Comparison of ENCODE assay signal across 18 cellular contexts in the genomic region with DNA sequence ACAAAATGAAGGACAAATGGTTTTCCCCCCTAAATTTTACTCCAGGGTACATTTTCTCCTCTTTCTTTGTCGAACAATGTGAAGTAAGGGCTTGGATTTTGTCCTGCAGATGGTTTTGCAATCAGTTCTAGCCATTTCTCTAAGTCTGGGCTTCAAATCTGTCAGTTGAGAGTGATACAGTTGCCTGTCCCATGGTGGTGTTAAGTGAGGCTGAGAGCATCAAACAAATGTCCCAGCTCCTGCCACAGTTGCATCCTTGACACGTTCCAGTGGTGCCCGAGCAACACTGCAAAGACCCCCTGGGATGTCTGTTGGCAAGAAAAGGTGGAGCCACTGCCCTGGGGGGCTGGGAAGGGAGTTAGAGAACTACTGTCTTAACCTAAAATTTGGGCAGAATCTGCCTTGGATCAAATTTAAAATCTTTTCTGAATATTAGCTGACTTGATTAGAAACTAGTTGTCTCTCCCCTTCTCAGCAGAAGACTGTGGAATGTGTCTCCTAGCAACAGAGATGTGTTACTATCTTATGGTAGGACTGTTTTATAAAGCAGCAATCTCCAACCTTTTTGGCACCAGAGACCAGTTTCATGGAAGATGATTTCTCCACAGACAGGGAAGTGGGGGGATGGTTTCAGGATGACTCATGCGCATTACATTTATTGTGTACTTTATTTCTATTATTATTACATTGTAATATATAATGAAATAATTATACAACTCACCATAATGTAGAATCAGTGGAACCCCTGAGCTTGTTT.
A peak's percentile ranks its signal among the peaks of the same experiment; 100 is the strongest.
DNase-seq lines count a peak whose midpoint lies in the region; ATAC-seq and TF ChIP-seq lines count a peak whose summit lies in the region.
"Had no signal": no experiment of that assay in that cellular context is flagged by ENCODE, and none has a peak within 500 bp of the region (broad histone marks: within the 10 kb centered on the region; RNA-seq: fewer than 3 reads in every experiment).

No MANE protein-coding gene starts in this region.

- peaks cover 2 to 3% of the 10 kb centered on the region in 2 donors for H3K27me3 Mint-ChIP-seq in CD4-positive, alpha-beta memory T cell
- peaks cover 50% of the 10 kb centered on the region for H3K27me3 Mint-ChIP-seq in activated CD4-positive, alpha-beta T cell treated with anti-CD3 and anti-CD28 coated beads, Interleukin-2, amount 10 ng/mL, durations not matched to agents 24 days and 14 days
- peaks cover 13% of the 10 kb centered on the region for H3K27me3 Mint-ChIP-seq in activated CD4-positive, alpha-beta memory T cell treated with anti-CD3 and anti-CD28 coated beads for 36 hours

- H2BK120ac ChIP-seq in IMR-90 (ENCODE audit: low read depth, low read length): peak overlapping the region; percentile 49; the same call in 1 of the 2 replicates

- H2BK5ac ChIP-seq in IMR-90 (ENCODE audit: low read depth, low read length, poor library complexity, severe bottlenecking): no peak overlapping the region

- peak overlapping the region; percentile 42; the same call in 1 of the 2 replicates for H3K23ac ChIP-seq in IMR-90 (ENCODE audit: low read depth, low read length)

- H3K9me3 ChIP-seq in IMR-90 (ENCODE audit: control insufficient read depth, insufficient read depth, low read length) (no peaks in the 10 kb centered on the region), lung (ENCODE audit: control insufficient read depth in 2 of 2, insufficient read depth in 1 of 2, low read length in 1 of 2) (no peaks in the 10 kb centered on the region)
- no peaks in the 10 kb centered on the region for H3K9me3 ChIP-seq in CD4-positive, alpha-beta memory T cell (ENCODE audit: control insufficient read depth in 1 of 2, low read length in 2 of 2)
- H3K9me3 ChIP-seq: BLaER1, body of pancreas, mucosa of descending colon had no signal

- in situ Hi-C loops in IMR-90 (cut with MboI; ENCODE audit: low sequenced_read_pairs): no loop called here

- BruUV-seq in IMR-90 (replicated peaks; lab: Mats Ljungman, UMichigan): no TSS peak

- H3K9me3 Mint-ChIP-seq in CD4-positive, alpha-beta memory T cell: peaks cover 0 to 1% (median 0%) of the 10 kb centered on the region in 8 donors
- no peaks in the 10 kb centered on the region for H3K9me3 Mint-ChIP-seq in activated CD4-positive, alpha-beta T cell treated with anti-CD3 and anti-CD28 coated beads, Interleukin-2, amount 10 ng/mL, durations not matched to agents 24 days and 14 days
- no peaks in the 10 kb centered on the region for H3K9me3 Mint-ChIP-seq in activated CD4-positive, alpha-beta memory T cell treated with anti-CD3 and anti-CD28 coated beads for 36 hours
- H3K9me3 Mint-ChIP-seq: stimulated activated naive B cell treated with anti-CD40 and anti-IgM and Interleukin-4, amounts not matched to agents 10 μg/mL and 1 μg/mL and 100 μg/mL, for 72 hours; T-cell had no signal

- H3K18ac ChIP-seq in IMR-90 (ENCODE audit: low read depth, low read length): no peak overlapping the region

- TF ChIP-seq RAD21 in IMR-90 (IDR thresholded peaks at IDR 0.05; ENCODE audit: low read length): no peak

- no peak overlapping the region for H3K4me3 ChIP-seq in AG10803 (ENCODE audit: low read length)
- H3K4me3 ChIP-seq in IMR-90 (ENCODE audit: insufficient read depth, low read depth, low read length): no peak overlapping the region
- H3K4me3 ChIP-seq in choroid plexus epithelial cell (ENCODE audit: low read depth, low read length): no peak overlapping the region
- H3K4me3 ChIP-seq in lung: no peak overlapping the region
- no peak overlapping the region for H3K4me3 ChIP-seq in CD4-positive, alpha-beta memory T cell (ENCODE audit: low read length in 2 of 2)
- H3K4me3 ChIP-seq: BLaER1, body of pancreas, mucosa of descending colon had no signal

- H4K5ac ChIP-seq in IMR-90 (ENCODE audit: low read depth, low read length): 0 out of 2 replicates have a peak overlapping the region, but pooled peaks have one; percentile 1

- POLR2A ChIA-PET in IMR-90 (lab: Charles Lee; ENCODE audit: unreplicated experiment): no interaction called here
- POLR2A ChIA-PET in CD4-positive, alpha-beta memory T cell (lab: Charles Lee; ENCODE audit: partially characterized antibody): no interaction called here
- POLR2A ChIA-PET in activated CD4-positive, alpha-beta memory T cell treated with anti-CD3 and anti-CD28 coated beads for 36 hours (lab: Charles Lee): no interaction called here

- H3K27ac Mint-ChIP-seq in CD4-positive, alpha-beta memory T cell: no peak overlapping the region
- H3K27ac Mint-ChIP-seq in activated CD4-positive, alpha-beta T cell treated with anti-CD3 and anti-CD28 coated beads, Interleukin-2, amount 10 ng/mL, durations not matched to agents 24 days and 14 days: no peak overlapping the region
- H3K27ac Mint-ChIP-seq in activated CD4-positive, alpha-beta memory T cell treated with anti-CD3 and anti-CD28 coated beads for 36 hours: no peak overlapping the region
- H3K27ac Mint-ChIP-seq: stimulated activated naive B cell treated with anti-CD40 and anti-IgM and Interleukin-4, amounts not matched to agents 10 μg/mL and 1 μg/mL and 100 μg/mL, for 72 hours; T-cell had no signal

- H3K4me1 ChIP-seq in IMR-90 (ENCODE audit: control insufficient read depth, insufficient read depth, low read length) (peaks cover 6% of the 10 kb centered on the region), lung (ENCODE audit: control insufficient read depth in 2 of 2, insufficient read depth in 2 of 2, low read length in 2 of 2) (peaks cover 2 to 3% of the 10 kb centered on the region in 2 donors)
- H3K4me1 ChIP-seq in CD4-positive, alpha-beta memory T cell (ENCODE audit: insufficient read depth, low read length): no peaks in the 10 kb centered on the region
- H3K4me1 ChIP-seq: BLaER1 had no signal

- H2AK5ac ChIP-seq in IMR-90 (ENCODE audit: low read depth, low read length): peak overlapping the region; percentile 48; the same call in 1 of the 2 replicates

- H3K79me1 ChIP-seq in IMR-90 (ENCODE audit: low read depth in 1 of 2, low read length in 2 of 2): no peaks in the 10 kb centered on the region

- peak; percentile 82 for ATAC-seq in IMR-90 (ENCODE audit: low read depth)
- peak; percentile 11 for ATAC-seq in lung (ENCODE audit: insufficient read depth, low FRiP score)
- ATAC-seq: body of pancreas, HCT116, mucosa of descending colon, T-cell had no signal

- TF ChIP-seq CTCF in AG10803 (conservative IDR thresholded peaks at IDR 0.05; ENCODE audit: low read length) (no peak), IMR-90 (conservative IDR thresholded peaks at IDR 0.05; ENCODE audit: low read depth, low read length) (no peak), choroid plexus epithelial cell (conservative IDR thresholded peaks at IDR 0.05; ENCODE audit: low read depth, low read length) (no peak), lung (IDR thresholded peaks at IDR 0.05; ENCODE audit: control extremely low read depth, extremely low read depth) (no peak)

- no peaks in the 10 kb centered on the region for H3K36me3 Mint-ChIP-seq in CD4-positive, alpha-beta memory T cell
- no peaks in the 10 kb centered on the region for H3K36me3 Mint-ChIP-seq in activated CD4-positive, alpha-beta T cell treated with anti-CD3 and anti-CD28 coated beads, Interleukin-2, amount 10 ng/mL, durations not matched to agents 24 days and 14 days (ENCODE audit: low read depth)
- no peaks in the 10 kb centered on the region for H3K36me3 Mint-ChIP-seq in activated CD4-positive, alpha-beta memory T cell treated with anti-CD3 and anti-CD28 coated beads for 36 hours
- H3K36me3 Mint-ChIP-seq: T-cell had no signal

- H4K20me1 ChIP-seq in IMR-90 (ENCODE audit: insufficient read depth, low read length): no peaks in the 10 kb centered on the region
- H4K20me1 ChIP-seq: BLaER1 had no signal

- dilution Hi-C loops in IMR-90 (cut with HindIII; ENCODE audit: low sequenced_read_pairs, unreplicated experiment): no loop called here

- H4K91ac ChIP-seq in IMR-90 (ENCODE audit: insufficient read depth, low read depth, low read length): peak overlapping the region; percentile 46; the same call in 1 of the 2 replicates

- peaks cover 18% of the 10 kb centered on the region for H3K9me1 ChIP-seq in IMR-90 (ENCODE audit: insufficient read depth, low read length)

- H2BK20ac ChIP-seq in IMR-90 (ENCODE audit: low read depth, low read length): peak overlapping the region; percentile 67

- H3K9ac ChIP-seq in IMR-90 (ENCODE audit: low read depth, low read length): no peak overlapping the region
- H3K9ac ChIP-seq: BLaER1 had no signal

- H3K14ac ChIP-seq in IMR-90 (replicated peaks; ENCODE audit: low read depth, low read length): peak overlapping the region; percentile 83

- H3K4ac ChIP-seq in IMR-90 (ENCODE audit: low read depth, low read length): peak overlapping the region; percentile 60

- peak overlapping the region; percentile 43 for H2AFZ ChIP-seq in IMR-90 (replicated peaks; ENCODE audit: low read length, poor library complexity)

- H2AK9ac ChIP-seq in IMR-90 (replicated peaks; ENCODE audit: low read depth, low read length, poor library complexity): peak overlapping the region; percentile 31

- H3K27ac ChIP-seq in IMR-90 (ENCODE audit: insufficient read depth, low read length) (no peak overlapping the region), lung (ENCODE audit: low read depth in 1 of 2, low read length in 1 of 2) (no peak overlapping the region)
- no peak overlapping the region for H3K27ac ChIP-seq in CD4-positive, alpha-beta memory T cell (ENCODE audit: low read depth, low read length)
- H3K27ac ChIP-seq: BLaER1, body of pancreas had no signal

- no peak for TF ChIP-seq POLR2A in IMR-90 (IDR thresholded peaks at IDR 0.05; ENCODE audit: low read depth, low read length)

- intact Hi-C loops in IMR-90 (cut with micrococcal nuclease): no loop called here
- intact Hi-C loops in CD4-positive, alpha-beta memory T cell (cut with micrococcal nuclease): no loop called here
- intact Hi-C loops in activated CD4-positive, alpha-beta T cell treated with anti-CD3 and anti-CD28 coated beads, Interleukin-2, amount 10 ng/mL, durations not matched to agents 24 days and 14 days (cut with micrococcal nuclease): no loop called here
- intact Hi-C loops in activated CD4-positive, alpha-beta memory T cell treated with anti-CD3 and anti-CD28 coated beads for 36 hours (cut with micrococcal nuclease): no loop called here

- H3K36me3 ChIP-seq in IMR-90 (ENCODE audit: control insufficient read depth, insufficient read depth, low read length) (no peaks in the 10 kb centered on the region), lung (ENCODE audit: control insufficient read depth in 2 of 2, insufficient read depth in 2 of 2, low read length in 2 of 2) (no peaks in the 10 kb centered on the region)
- H3K36me3 ChIP-seq in CD4-positive, alpha-beta memory T cell (ENCODE audit: insufficient read depth, low read length): no peaks in the 10 kb centered on the region
- H3K36me3 ChIP-seq: BLaER1 had no signal

- H4K8ac ChIP-seq in IMR-90 (ENCODE audit: low read depth in 2 of 2, low read length in 2 of 2): peak overlapping the region in 1 of 2 experiments; percentile 17; a peak in 1 of 4 replicates

- no peak overlapping the region for H3K4me3 Mint-ChIP-seq in CD4-positive, alpha-beta memory T cell
- H3K4me3 Mint-ChIP-seq in activated CD4-positive, alpha-beta T cell treated with anti-CD3 and anti-CD28 coated beads, Interleukin-2, amount 10 ng/mL, durations not matched to agents 24 days and 14 days: no peak overlapping the region
- no peak overlapping the region for H3K4me3 Mint-ChIP-seq in activated CD4-positive, alpha-beta memory T cell treated with anti-CD3 and anti-CD28 coated beads for 36 hours
- H3K4me3 Mint-ChIP-seq: stimulated activated naive B cell treated with anti-CD40 and anti-IgM and Interleukin-4, amounts not matched to agents 10 μg/mL and 1 μg/mL and 100 μg/mL, for 72 hours; T-cell had no signal

- DNase-seq in AG10803 (ENCODE audit: low read depth) (peak; percentile 86), IMR-90 (peak; percentile 85), choroid plexus epithelial cell (ENCODE audit: low read depth) (peak; percentile 83), lung (ENCODE audit: low spot score) (no peak), GDM1 (lab: John Stamatoyannopoulos, UW) (no peak)
- no peak for DNase-seq in CD4-positive, alpha-beta memory T cell
- no peak for DNase-seq in activated CD4-positive, alpha-beta T cell treated with anti-CD3 and anti-CD28 coated beads, Interleukin-2, amount 10 ng/mL, durations not matched to agents 24 days and 14 days
- DNase-seq in activated CD4-positive, alpha-beta memory T cell treated with anti-CD3 and anti-CD28 coated beads for 36 hours: no peak
- DNase-seq: activated CD4-positive, alpha-beta T cell treated with anti-CD3 and anti-CD28 coated beads for 48 hours; GF-D8; NCI-H446 treated with DMSO at 0.1 percent for 48 hours; stimulated activated CD4-positive, alpha-beta T cell treated with anti-CD3 and anti-CD28 coated beads, Interleukin-4, amount 100 ng/mL, for 4 hours; stimulated activated naive B cell treated with anti-CD40 and anti-IgM and Interleukin-4, amounts not matched to agents 10 μg/mL and 1 μg/mL and 100 μg/mL, for 72 hours; T-cell had no signal

- 72% methylated on average over 2 of the region's 4 CpGs; no CpG with 5 or more reads in 1 of the 2 experiments for WGBS in IMR-90 (ENCODE audit: extremely low coverage in 2 of 2, insufficient read length in 1 of 2), 2 experiments
- WGBS in lung, 2 donors: 79 to 90% methylated on average over 4 of the region's 4 CpGs

- CTCF ChIA-PET in IMR-90 (lab: Yijun Ruan, JAX): no interaction called here
- CTCF ChIA-PET in CD4-positive, alpha-beta memory T cell (lab: Charles Lee; ENCODE audit: partially characterized antibody): no interaction called here
- CTCF ChIA-PET in activated CD4-positive, alpha-beta memory T cell treated with anti-CD3 and anti-CD28 coated beads for 36 hours (lab: Charles Lee): no interaction called here

- H2BK15ac ChIP-seq in IMR-90 (ENCODE audit: low read depth, low read length): peak overlapping the region; percentile 55; the same call in 1 of the 3 replicates

- no peaks in the 10 kb centered on the region for H3K4me1 Mint-ChIP-seq in CD4-positive, alpha-beta memory T cell
- H3K4me1 Mint-ChIP-seq in activated CD4-positive, alpha-beta T cell treated with anti-CD3 and anti-CD28 coated beads, Interleukin-2, amount 10 ng/mL, durations not matched to agents 24 days and 14 days: no peaks in the 10 kb centered on the region
- H3K4me1 Mint-ChIP-seq in activated CD4-positive, alpha-beta memory T cell treated with anti-CD3 and anti-CD28 coated beads for 36 hours (ENCODE audit: low read depth): no peaks in the 10 kb centered on the region
- H3K4me1 Mint-ChIP-seq: T-cell had no signal

- no peak overlapping the region for H3K56ac ChIP-seq in IMR-90 (ENCODE audit: extremely low read depth, insufficient read depth, low read length)

- no peaks in the 10 kb centered on the region for H3K27me3 ChIP-seq in IMR-90 (ENCODE audit: control insufficient read depth, insufficient read depth, low read length)
- no peaks in the 10 kb centered on the region for H3K27me3 ChIP-seq in lung (ENCODE audit: control insufficient read depth, insufficient read depth)
- no peaks in the 10 kb centered on the region for H3K27me3 ChIP-seq in CD4-positive, alpha-beta memory T cell (ENCODE audit: insufficient read depth, low read length)
- H3K27me3 ChIP-seq: BLaER1, body of pancreas had no signal

- no peak overlapping the region; the same call in 1 of the 2 replicates for H3K4me2 ChIP-seq in IMR-90 (ENCODE audit: low read depth, low read length)
- H3K4me2 ChIP-seq: BLaER1 had no signal

Comparison
In these comparisons a context has a peak if more than half of its experiments do, and no peak if none do; other contexts are left out.
1. DNase-seq: peak in AG10803 (single experiment), IMR-90 (single experiment) and choroid plexus epithelial cell (single experiment); none in lung (single experiment), CD4-positive, alpha-beta memory T cell (0 of 5), activated CD4-positive, alpha-beta T cell treated with anti-CD3 and anti-CD28 coated beads, Interleukin-2, amount 10 ng/mL, durations not matched to agents 24 days and 14 days (single experiment), activated CD4-positive, alpha-beta memory T cell treated with anti-CD3 and anti-CD28 coated beads for 36 hours (single experiment) and GDM1 (single experiment).